Comparison of ENCODE assay signal across 8 cellular contexts in genomic region chr6:142013286-142013685, GRCh38.
A peak's percentile ranks its signal among the peaks of the same experiment; 100 is the strongest.
DNase-seq lines count a peak whose midpoint lies in the region; ATAC-seq, FAIRE-seq and TF ChIP-seq lines count a peak whose summit lies in the region.

No MANE protein-coding gene starts in this region.

- H3K27ac ChIP-seq in small intestine (ENCODE audit: low read depth in 1 of 2, low read length in 1 of 2), result no peak overlapping the region
- H3K27ac ChIP-seq in heart left ventricle, result no peak overlapping the region

- H3K4me1 ChIP-seq in small intestine (ENCODE audit: control insufficient read depth in 2 of 2, insufficient read depth in 1 of 2, low read depth in 1 of 2, low read length in 1 of 2) (no peaks in the 10 kb centered on the region), heart left ventricle (peaks cover 0 to 4% (median 0%) of the 10 kb centered on the region in 12 donors)

- intact Hi-C loops in heart left ventricle (cut with DNase I), result no loop called here

- ATAC-seq in GM18505 (IDR thresholded peaks at IDR 0.05; ENCODE audit: unreplicated experiment) (peak; percentile 81), heart left ventricle (no peak)

- H3K4me3 ChIP-seq in HFF-Myc (replicated peaks; ENCODE audit: low read depth, low read length) (no peak overlapping the region), small intestine (ENCODE audit: low read depth in 1 of 2, low read length in 2 of 2) (no peak overlapping the region), heart left ventricle (no peak overlapping the region)

- H3K9me3 ChIP-seq in small intestine (ENCODE audit: control insufficient read depth, low read depth) (no peaks in the 10 kb centered on the region), heart left ventricle (peaks cover 0 to 6% (median 0%) of the 10 kb centered on the region in 12 donors)

- DNase-seq in HFF-Myc (ENCODE audit: extremely low read depth, low read depth), result peak; percentile 79
- peak; percentile 88 for DNase-seq in NCI-H226
- peak; percentile 91 for DNase-seq in iris pigment epithelial cell (ENCODE audit: low read depth)
- no peak for DNase-seq in small intestine
- no peak for DNase-seq in heart left ventricle
- no peak for DNase-seq in HK-2 (ENCODE audit: unreplicated experiment)
- no peak for DNase-seq in GM19240 (ENCODE audit: insufficient read length, low spot score)

- TF ChIP-seq POLR2A in GM18505 (IDR thresholded peaks at IDR 0.05; ENCODE audit: borderline replicate concordance, extremely low read depth, insufficient read depth, insufficient read length) (no peak), heart left ventricle (IDR thresholded peaks at IDR 0.05) (no peak)

- no peak for TF ChIP-seq CTCF in HFF-Myc (IDR thresholded peaks at IDR 0.05; ENCODE audit: low read depth, low read length, missing control alignments)
- no peak for TF ChIP-seq CTCF in heart left ventricle (IDR thresholded peaks at IDR 0.05)

- H3K36me3 ChIP-seq in small intestine (ENCODE audit: control insufficient read depth in 2 of 2, insufficient read depth in 2 of 2, low read length in 2 of 2), result no peaks in the 10 kb centered on the region
- no peaks in the 10 kb centered on the region for H3K36me3 ChIP-seq in heart left ventricle

- H3K27me3 ChIP-seq in small intestine (ENCODE audit: control insufficient read depth in 2 of 2, insufficient read depth in 2 of 2, low read length in 2 of 2) (no peaks in the 10 kb centered on the region), heart left ventricle (no peaks in the 10 kb centered on the region)

- FAIRE-seq in small intestine (lab: Jason Lieb, UNC), result no peak

Comparison
In these comparisons a context has a peak if more than half of its experiments do, and no peak if none do; other contexts are left out.
1. DNase-seq: peak in HFF-Myc (single experiment), NCI-H226 (single experiment) and iris pigment epithelial cell (single experiment); none in small intestine (single experiment), heart left ventricle (0 of 5), HK-2 (single experiment) and GM19240 (single experiment).